ENCODE assay signal across 1 cellular context in the genomic region with DNA sequence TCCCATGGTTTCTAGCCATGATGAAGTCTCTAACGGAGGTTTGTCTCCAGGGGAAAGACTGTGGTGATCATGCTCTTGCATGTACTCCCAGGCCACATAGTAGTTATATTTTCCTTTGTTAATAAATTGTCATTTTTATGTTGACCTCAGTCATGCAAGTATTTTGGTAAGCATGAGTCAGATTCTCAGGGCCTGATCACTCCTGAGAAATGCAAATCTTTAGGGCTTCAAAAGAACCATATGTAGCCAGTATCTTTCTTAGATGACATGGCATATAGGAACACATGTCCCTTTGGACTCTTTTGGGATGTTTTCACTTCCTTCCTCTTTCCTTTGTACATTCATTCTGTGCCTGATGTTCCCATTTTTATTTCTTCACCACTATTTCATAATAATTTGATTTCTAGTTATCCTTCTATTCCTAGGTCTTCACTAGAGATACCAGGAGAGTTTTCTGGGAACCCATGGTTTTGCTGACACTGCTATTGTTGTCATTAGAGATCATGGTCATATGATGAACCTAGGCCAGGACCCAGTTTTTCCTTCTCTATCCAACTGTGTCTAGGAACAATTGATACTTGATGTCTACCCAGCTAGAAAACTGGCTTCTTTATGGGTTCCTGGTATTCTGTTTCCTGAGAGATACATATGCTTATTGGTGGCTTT.
TF ChIP-seq lines count a peak whose summit lies in the region.

No MANE protein-coding gene starts in this region.

TF ChIP-seq in SK-N-SH treated with all-trans-retinoic acid at 6 μM for 48 hours, 23 proteins besides CTCF, POLR2A, EP300 and RAD21 (continued from another document):
- TF ChIP-seq, protein P1, sequence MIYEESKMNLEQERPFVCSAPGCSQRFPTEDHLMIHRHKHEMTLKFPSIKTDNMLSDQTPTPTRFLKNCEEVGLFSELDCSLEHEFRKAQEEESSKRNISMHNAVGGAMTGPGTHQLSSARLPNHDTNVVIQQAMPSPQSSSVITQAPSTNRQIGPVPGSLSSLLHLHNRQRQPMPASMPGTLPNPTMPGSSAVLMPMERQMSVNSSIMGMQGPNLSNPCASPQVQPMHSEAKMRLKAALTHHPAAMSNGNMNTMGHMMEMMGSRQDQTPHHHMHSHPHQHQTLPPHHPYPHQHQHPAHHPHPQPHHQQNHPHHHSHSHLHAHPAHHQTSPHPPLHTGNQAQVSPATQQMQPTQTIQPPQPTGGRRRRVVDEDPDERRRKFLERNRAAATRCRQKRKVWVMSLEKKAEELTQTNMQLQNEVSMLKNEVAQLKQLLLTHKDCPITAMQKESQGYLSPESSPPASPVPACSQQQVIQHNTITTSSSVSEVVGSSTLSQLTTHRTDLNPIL (CRISPR knock-in tag; IDR thresholded peaks at IDR 0.05; ENCODE audit: low read depth): no peak
- TF ChIP-seq ZNF70 (CRISPR knock-in tag; IDR thresholded peaks at IDR 0.05): no peak
- TF ChIP-seq ZNF565 (CRISPR knock-in tag; conservative IDR thresholded peaks at IDR 0.05; ENCODE audit: low read depth): no peak
- no peak for TF ChIP-seq SNAI2 (CRISPR knock-in tag; IDR thresholded peaks at IDR 0.05)
- no peak for TF ChIP-seq ESRRG (CRISPR knock-in tag; IDR thresholded peaks at IDR 0.05)
